In genomic region chr19:22882797-22883196, GRCh38 we compare ENCODE assay signal across 8 cellular contexts. TPM values are rescaled to one million over a fixed set of nuclear protein-coding genes. Genes with fewer than 3 reads are reported as not detected.
DNase-seq lines count a peak whose midpoint lies in the region; FAIRE-seq and TF ChIP-seq lines count a peak whose summit lies in the region.

No MANE protein-coding gene starts in this region.

- intact Hi-C loops in esophagus muscularis mucosa (cut with DNase I) = no loop called here
- intact Hi-C loops in spleen (cut with DNase I; ENCODE audit: low total_unique reads) = no loop called here

- H3K4me1 ChIP-seq in esophagus muscularis mucosa (no peaks in the 10 kb centered on the region), spleen (no peaks in the 10 kb centered on the region)

- H3K27ac ChIP-seq in esophagus muscularis mucosa (replicated peaks in 1 of 4) = no peak overlapping the region
- no peak overlapping the region for H3K27ac ChIP-seq in spleen

- H3K36me3 ChIP-seq in esophagus muscularis mucosa = no peaks in the 10 kb centered on the region
- no peaks in the 10 kb centered on the region for H3K36me3 ChIP-seq in spleen

- no peak overlapping the region for H3K4me3 ChIP-seq in esophagus muscularis mucosa
- no peak overlapping the region for H3K4me3 ChIP-seq in spleen

- DNase-seq in NCI-H2029 (lab: John Stamatoyannopoulos, UW) = peak; percentile 4
- DNase-seq in NCI-H2029 treated with DMSO at 0.1 percent for 48 hours (lab: John Stamatoyannopoulos, UW) = no peak
- DNase-seq in NCI-H748 treated with DMSO at 0.1 percent for 48 hours (lab: John Stamatoyannopoulos, UW) = peak; percentile 1
- DNase-seq in esophagus muscularis mucosa (ENCODE audit: extremely low spot score) = no peak
- DNase-seq in spleen = no peak
- DNase-seq in stimulated activated CD4-positive, alpha-beta T cell treated with anti-CD3 and anti-CD28 coated beads, Interleukin-15, amount 100 ng/mL, for 24 hours = no peak
- DNase-seq in RCC 7860 (ENCODE audit: low spot score) = no peak
- no peak for DNase-seq in cortex of kidney (lab: John Stamatoyannopoulos, UW)

- no peak for TF ChIP-seq EP300 in esophagus muscularis mucosa (IDR thresholded peaks at IDR 0.05)

- 9% methylated on average over 3 of the region's 3 CpGs for WGBS in esophagus muscularis mucosa
- 4 to 7% (median 5%) methylated on average over 3 of the region's 3 CpGs for WGBS in spleen, 5 donors

- TF ChIP-seq CTCF in esophagus muscularis mucosa (IDR thresholded peaks at IDR 0.05) (peak; percentile 30 to 50 (median 36)), spleen (IDR thresholded peaks at IDR 0.05 in 8 of 11, conservative IDR thresholded peaks at IDR 0.05 in 3 of 11) (peak in 6 of 11 experiments; percentile 8 to 23 (median 20))

- no peaks in the 10 kb centered on the region for H3K9me3 ChIP-seq in esophagus muscularis mucosa
- H3K9me3 ChIP-seq in spleen = peaks cover 0 to 83% (median 49%) of the 10 kb centered on the region in 8 donors

- TF ChIP-seq POLR2A in esophagus muscularis mucosa (IDR thresholded peaks at IDR 0.05; ENCODE audit: low read depth) (no peak), spleen (IDR thresholded peaks at IDR 0.05) (no peak)

- no peak for FAIRE-seq in RCC 7860 (lab: Jason Lieb, UNC)

- no peaks in the 10 kb centered on the region for H3K27me3 ChIP-seq in esophagus muscularis mucosa
- H3K27me3 ChIP-seq in spleen (replicated peaks in 1 of 7) = no peaks in the 10 kb centered on the region

RNA-seq across cellular contexts. Expression of gene ZNF723, which starts 50.7 kb away (rescaled TPM):
- total RNA-seq in esophagus muscularis mucosa (not detected), spleen (not detected)
- not detected for polyA plus RNA-seq in spleen

Comparison
In these comparisons a context has a peak if more than half of its experiments do, and no peak if none do; other contexts are left out.
1. DNase-seq: peak in NCI-H2029 (single experiment) and NCI-H748 treated with DMSO at 0.1 percent for 48 hours (single experiment); none in NCI-H2029 treated with DMSO at 0.1 percent for 48 hours (single experiment), esophagus muscularis mucosa (single experiment), spleen (single experiment), stimulated activated CD4-positive, alpha-beta T cell treated with anti-CD3 and anti-CD28 coated beads, Interleukin-15, amount 100 ng/mL, for 24 hours (single experiment), RCC 7860 (single experiment) and cortex of kidney (single experiment).